Comparison of ENCODE assay signal across 21 cellular contexts in genomic region chr2:18536100-18536499, GRCh38. TPM values are rescaled to one million over a fixed set of nuclear protein-coding genes. Genes with fewer than 3 reads are reported as not detected.
A peak's percentile ranks its signal among the peaks of the same experiment; 100 is the strongest.
DNase-seq lines count a peak whose midpoint lies in the region; FAIRE-seq and TF ChIP-seq lines count a peak whose summit lies in the region.
"Had no signal": no experiment of that assay in that cellular context is flagged by ENCODE, and none has a peak within 500 bp of the region (broad histone marks: within the 10 kb centered on the region; RNA-seq: fewer than 3 reads in every experiment).

No MANE protein-coding gene starts in this region.

- H3K4me1 Mint-ChIP-seq in Calu3 (ENCODE audit: low read depth, unreplicated experiment), result no peaks in the 10 kb centered on the region
- H3K4me1 Mint-ChIP-seq: memory B cell, neural progenitor cell had no signal

- no peak overlapping the region for H3K9ac ChIP-seq in fibroblast of lung (ENCODE audit: insufficient read depth, low read length)
- H3K9ac ChIP-seq: neural progenitor cell had no signal

- H3K27ac ChIP-seq in fibroblast of lung (ENCODE audit: insufficient read depth, low read length) (no peak overlapping the region), sigmoid colon (peak overlapping the region in 1 of 4 donors; percentile 48)
- H3K27ac ChIP-seq: C4-2B, neural progenitor cell, right atrium auricular region, SJSA1 had no signal

- no peak overlapping the region for H3K27ac Mint-ChIP-seq in Calu3 (ENCODE audit: unreplicated experiment)
- H3K27ac Mint-ChIP-seq: activated CD4-positive, alpha-beta T cell treated with anti-CD3 and anti-CD28 coated beads for 36 hours; activated naive CD4-positive, alpha-beta T cell treated with anti-CD3 and anti-CD28 coated beads, Interleukin-2, amount 10 ng/mL, durations not matched to agents 7 days and 5 days; memory B cell; neural progenitor cell had no signal

- H2AFZ ChIP-seq in fibroblast of lung (ENCODE audit: low read length), result no peak overlapping the region
- H2AFZ ChIP-seq: neural progenitor cell had no signal

- H3K27me3 Mint-ChIP-seq in Calu3 (ENCODE audit: unreplicated experiment), result peaks cover 18% of the 10 kb centered on the region

- H3K4me3 ChIP-seq in fibroblast of lung (replicated peaks in 1 of 4; ENCODE audit: control extremely low read depth in 1 of 4, insufficient read depth in 1 of 4, low read depth in 3 of 4, low read length in 4 of 4) (no peak overlapping the region), sigmoid colon (no peak overlapping the region)
- H3K4me3 ChIP-seq: neural progenitor cell, right atrium auricular region, SJSA1 had no signal

- DNase-seq in H54 (ENCODE audit: insufficient read length, low spot score) (no peak), NCI-H510A (lab: John Stamatoyannopoulos, UW) (peak; percentile 21), fibroblast of lung (ENCODE audit: low read depth in 2 of 2) (peak; percentile 50 to 54), sigmoid colon (peak; percentile 63), Calu3 (no peak), NCI-H526 (lab: John Stamatoyannopoulos, UW) (no peak), anterior cingulate cortex (lab: John Stamatoyannopoulos, UW) (no peak)
- DNase-seq: activated CD4-positive, alpha-beta T cell treated with anti-CD3 and anti-CD28 coated beads for 36 hours; activated naive CD4-positive, alpha-beta T cell treated with anti-CD3 and anti-CD28 coated beads, Interleukin-2, amount 10 ng/mL, durations not matched to agents 7 days and 5 days; DMS79 treated with DMSO at 0.1 percent for 48 hours; KG1; NCI-H1105; stimulated activated CD4-positive, alpha-beta T cell treated with anti-CD3 and anti-CD28 coated beads, Interleukin-1b, Interleukin-23, amount 100 ng/mL, for 48 hours had no signal

- BruUV-seq in Calu3 (replicated peaks; lab: Mats Ljungman, UMichigan), result no TSS peak

- H3K27me3 ChIP-seq in fibroblast of lung (ENCODE audit: control insufficient read depth, insufficient read depth, low read length) (no peaks in the 10 kb centered on the region), sigmoid colon (no peaks in the 10 kb centered on the region)
- H3K27me3 ChIP-seq: neural progenitor cell, right atrium auricular region, SJSA1 had no signal

- peak; percentile 93 for FAIRE-seq in H54 (lab: Jason Lieb, UNC)
- FAIRE-seq: frontal cortex, H1 had no signal

- H3K36me3 ChIP-seq in fibroblast of lung (ENCODE audit: control insufficient read depth, insufficient read depth, low read length), result no peaks in the 10 kb centered on the region
- no peaks in the 10 kb centered on the region for H3K36me3 ChIP-seq in sigmoid colon
- H3K36me3 ChIP-seq: neural progenitor cell, right atrium auricular region, SJSA1 had no signal

- H3K4me1 ChIP-seq in fibroblast of lung (ENCODE audit: control insufficient read depth, extremely low read depth, insufficient read depth, low read length) (no peaks in the 10 kb centered on the region), sigmoid colon (peaks cover 0 to 6% (median 0%) of the 10 kb centered on the region in 4 donors)
- H3K4me1 ChIP-seq: neural progenitor cell, right atrium auricular region, SJSA1 had no signal

- TF ChIP-seq CTCF in fibroblast of lung (conservative IDR thresholded peaks at IDR 0.05 in 1 of 2, IDR thresholded peaks at IDR 0.05 in 1 of 2; ENCODE audit: low read depth in 1 of 2, low read length in 2 of 2), result no peak
- TF ChIP-seq CTCF in sigmoid colon (IDR thresholded peaks at IDR 0.05), result no peak
- TF ChIP-seq CTCF in Calu3 (IDR thresholded peaks at IDR 0.05; ENCODE audit: unreplicated experiment), result no peak

- no peak overlapping the region for H3K4me2 ChIP-seq in fibroblast of lung (ENCODE audit: extremely low read depth, insufficient read depth, low read length)
- H3K4me2 ChIP-seq: neural progenitor cell had no signal

- H3K9me3 Mint-ChIP-seq in Calu3 (ENCODE audit: low read depth, unreplicated experiment), result no peaks in the 10 kb centered on the region
- H3K9me3 Mint-ChIP-seq: activated naive CD4-positive, alpha-beta T cell treated with anti-CD3 and anti-CD28 coated beads, Interleukin-2, amount 10 ng/mL, durations not matched to agents 7 days and 5 days; neural progenitor cell had no signal

- no peak for TF ChIP-seq EP300 in sigmoid colon (IDR thresholded peaks at IDR 0.05)

- TF ChIP-seq POLR2A in H54 (IDR thresholded peaks at IDR 0.05; ENCODE audit: low read depth, low read length), result no peak
- no peak for TF ChIP-seq POLR2A in sigmoid colon (IDR thresholded peaks at IDR 0.05)

- WGBS in sigmoid colon, 2 donors, result 26 to 30% methylated on average over 7 of the region's 7 CpGs

- H4K20me1 ChIP-seq in fibroblast of lung (ENCODE audit: control insufficient read depth, extremely low read depth, insufficient read depth, low read length), result no peaks in the 10 kb centered on the region

- no peaks in the 10 kb centered on the region for H3K36me3 Mint-ChIP-seq in Calu3 (ENCODE audit: insufficient read depth, unreplicated experiment)
- H3K36me3 Mint-ChIP-seq: activated naive CD4-positive, alpha-beta T cell treated with anti-CD3 and anti-CD28 coated beads, Interleukin-2, amount 10 ng/mL, durations not matched to agents 7 days and 5 days; neural progenitor cell had no signal

- H3K79me2 ChIP-seq in fibroblast of lung (ENCODE audit: control insufficient read depth, insufficient read depth, low read length), result no peaks in the 10 kb centered on the region

- H3K9me3 ChIP-seq in fibroblast of lung (ENCODE audit: control insufficient read depth, insufficient read depth, low read depth, low read length) (no peaks in the 10 kb centered on the region), sigmoid colon (no peaks in the 10 kb centered on the region)
- H3K9me3 ChIP-seq: right atrium auricular region, SJSA1 had no signal

- H3K4me3 Mint-ChIP-seq in Calu3 (ENCODE audit: low read depth, unreplicated experiment), result no peak overlapping the region
- H3K4me3 Mint-ChIP-seq: activated CD4-positive, alpha-beta T cell treated with anti-CD3 and anti-CD28 coated beads for 36 hours; activated naive CD4-positive, alpha-beta T cell treated with anti-CD3 and anti-CD28 coated beads, Interleukin-2, amount 10 ng/mL, durations not matched to agents 7 days and 5 days; memory B cell; neural progenitor cell had no signal

- intact Hi-C loops in sigmoid colon (cut with DNase I) (no loop called here), Calu3 (cut with micrococcal nuclease; ENCODE audit: unreplicated experiment) (no loop called here)

- CTCF ChIA-PET in Calu3 (lab: Charles Lee), result no interaction called here

RNA-seq across cellular contexts. Expression of gene RDH14, which starts 24.4 kb away (rescaled TPM):
- total RNA-seq in fibroblast of lung, result 26.6 and 26.7 TPM in 2 replicates
- 17.6 and 28.6 TPM in 2 replicates for polyA plus RNA-seq in fibroblast of lung
- 12.8 and 19.3 TPM in 2 replicates for polyA plus RNA-seq in fibroblast of lung (2012)
- polyA minus RNA-seq in fibroblast of lung (ENCODE audit: low replicate concordance), result 1.5 and 1.7 TPM in 2 replicates
- 10 to 100 TPM; 37.5 to 45.7 (median 39.9) TPM for total RNA-seq in sigmoid colon
- 10 to 100 TPM; 15.3 to 17.9 (median 16.8) TPM for polyA plus RNA-seq in sigmoid colon
- 17.1 and 17.7 TPM in 2 replicates for total RNA-seq in Calu3 (2022)

RNA-seq across cellular contexts. Expression of gene NT5C1B, which starts 53.3 kb away (rescaled TPM):
- not detected in 2 replicates for total RNA-seq in fibroblast of lung
- polyA plus RNA-seq in fibroblast of lung, result not detected in 2 replicates
- polyA plus RNA-seq in fibroblast of lung (2012), result 0.25 and 0.51 TPM in 2 replicates
- not detected in 2 replicates for polyA minus RNA-seq in fibroblast of lung (ENCODE audit: low replicate concordance)
- total RNA-seq in sigmoid colon, result not detected
- not detected for polyA plus RNA-seq in sigmoid colon
- total RNA-seq in Calu3 (2022), result not detected in 2 replicates
- total RNA-seq: activated CD4-positive, alpha-beta T cell treated with anti-CD3 and anti-CD28 coated beads for 36 hours; frontal cortex; H1; right atrium auricular region; SJSA1; temporal lobe had no signal
- polyA plus RNA-seq: H1 had no signal

Comparison
In these comparisons a context has a peak if more than half of its experiments do, and no peak if none do; other contexts are left out.
1. DNase-seq: peak in NCI-H510A (single experiment), fibroblast of lung (2 of 2) and sigmoid colon (single experiment); none in H54 (single experiment), Calu3 (single experiment), NCI-H526 (0 of 2) and anterior cingulate cortex (0 of 58).